Comparison of ENCODE assay signal across 1 cellular context in genomic region chr11:86274503-86274902, GRCh38.
TF ChIP-seq lines count a peak whose summit lies in the region.

No MANE protein-coding gene starts in this region.

TF ChIP-seq in HCT116, 20 proteins besides CTCF, POLR2A, EP300 and RAD21 (continued from another document):
- TF ChIP-seq, protein P1, sequence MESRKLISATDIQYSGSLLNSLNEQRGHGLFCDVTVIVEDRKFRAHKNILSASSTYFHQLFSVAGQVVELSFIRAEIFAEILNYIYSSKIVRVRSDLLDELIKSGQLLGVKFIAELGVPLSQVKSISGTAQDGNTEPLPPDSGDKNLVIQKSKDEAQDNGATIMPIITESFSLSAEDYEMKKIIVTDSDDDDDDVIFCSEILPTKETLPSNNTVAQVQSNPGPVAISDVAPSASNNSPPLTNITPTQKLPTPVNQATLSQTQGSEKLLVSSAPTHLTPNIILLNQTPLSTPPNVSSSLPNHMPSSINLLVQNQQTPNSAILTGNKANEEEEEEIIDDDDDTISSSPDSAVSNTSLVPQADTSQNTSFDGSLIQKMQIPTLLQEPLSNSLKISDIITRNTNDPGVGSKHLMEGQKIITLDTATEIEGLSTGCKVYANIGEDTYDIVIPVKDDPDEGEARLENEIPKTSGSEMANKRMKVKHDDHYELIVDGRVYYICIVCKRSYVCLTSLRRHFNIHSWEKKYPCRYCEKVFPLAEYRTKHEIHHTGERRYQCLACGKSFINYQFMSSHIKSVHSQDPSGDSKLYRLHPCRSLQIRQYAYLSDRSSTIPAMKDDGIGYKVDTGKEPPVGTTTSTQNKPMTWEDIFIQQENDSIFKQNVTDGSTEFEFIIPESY (IDR thresholded peaks at IDR 0.05; ENCODE audit: extremely low read depth, insufficient replicate concordance, low read length): no peak
- TF ChIP-seq, protein P2, sequence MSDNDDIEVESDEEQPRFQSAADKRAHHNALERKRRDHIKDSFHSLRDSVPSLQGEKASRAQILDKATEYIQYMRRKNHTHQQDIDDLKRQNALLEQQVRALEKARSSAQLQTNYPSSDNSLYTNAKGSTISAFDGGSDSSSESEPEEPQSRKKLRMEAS (IDR thresholded peaks at IDR 0.05): no peak
- TF ChIP-seq ELF1 (IDR thresholded peaks at IDR 0.05; ENCODE audit: borderline replicate concordance, low read depth) (no peak), YY1 (IDR thresholded peaks at IDR 0.05; ENCODE audit: extremely low read depth, insufficient replicate concordance, low read depth, low read length) (no peak), ATF3 (IDR thresholded peaks at IDR 0.05) (no peak), ZNF274 (IDR thresholded peaks at IDR 0.05; ENCODE audit: low read depth, low read length) (no peak)
